6 cellular contexts compared by ENCODE assay signal in the genomic region with DNA sequence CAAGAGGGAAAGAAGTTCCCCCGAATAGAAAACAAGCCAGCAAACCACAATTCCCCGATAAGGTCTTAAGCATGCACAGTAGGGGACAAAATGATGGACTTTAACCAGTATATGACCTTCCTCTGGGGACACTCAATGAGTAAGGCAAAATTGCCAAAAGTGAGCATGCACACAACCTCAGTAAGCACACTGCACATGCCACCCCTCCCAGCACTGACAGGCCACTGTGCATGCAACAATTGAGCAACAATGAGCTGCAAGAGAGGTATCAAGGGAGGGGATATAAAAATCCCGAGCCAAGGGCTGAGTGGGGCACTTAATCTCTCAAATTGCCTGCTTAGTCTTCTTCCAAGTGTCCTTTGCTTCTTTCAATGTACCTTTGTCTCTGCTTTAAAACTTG.
"Had no signal": no experiment of that assay in that cellular context is flagged by ENCODE, and none has a peak within 500 bp of the region (broad histone marks: within the 10 kb centered on the region; RNA-seq: fewer than 3 reads in every experiment).

No MANE protein-coding gene starts in this region.

- H3K27ac Mint-ChIP-seq: GM23338, HFFc6, IgD-negative memory B cell had no signal

- H3K36me3 Mint-ChIP-seq: IgD-negative memory B cell had no signal

- H3K9me3 Mint-ChIP-seq: GM23338 had no signal

- DNase-seq: HFFc6, KBM-7 had no signal

- H3K27me3 Mint-ChIP-seq: IgD-negative memory B cell had no signal

- ATAC-seq: GM23338, HCT116, HepG2 had no signal

- H3K4me1 Mint-ChIP-seq: GM23338, IgD-negative memory B cell had no signal

- H3K4me3 Mint-ChIP-seq: GM23338, HFFc6, IgD-negative memory B cell had no signal
